ENCODE assay signal across 2 cellular contexts in genomic region chr16:15658149-15658548, GRCh38.
TF ChIP-seq lines count a peak whose summit lies in the region.

No MANE protein-coding gene starts in this region.

TF ChIP-seq in HepG2, 621 proteins besides CTCF, POLR2A, EP300 and RAD21:
- no peak for TF ChIP-seq KLF13 (CRISPR knock-in tag; IDR thresholded peaks at IDR 0.05)
- TF ChIP-seq SRY (CRISPR knock-in tag; IDR thresholded peaks at IDR 0.05), result 0 out of 2 replicates have a peak, but pooled peaks have one; percentile 22
- no peak for TF ChIP-seq ZKSCAN8 (CRISPR knock-in tag; IDR thresholded peaks at IDR 0.05; ENCODE audit: borderline replicate concordance)
- TF ChIP-seq IRX3 (CRISPR knock-in tag; IDR thresholded peaks at IDR 0.05; ENCODE audit: borderline replicate concordance, low read depth), result no peak
- TF ChIP-seq SP4 (CRISPR knock-in tag; IDR thresholded peaks at IDR 0.05), result peak; percentile 56; the same call in 1 of the 2 replicates

TF ChIP-seq in WTC11, 78 proteins besides CTCF, POLR2A, EP300 and RAD21:
- no peak for TF ChIP-seq TP53 (CRISPR knock-in tag; IDR thresholded peaks at IDR 0.05)
- no peak for TF ChIP-seq SMAD4 (CRISPR knock-in tag; IDR thresholded peaks at IDR 0.05)
- TF ChIP-seq ZNF425 (CRISPR knock-in tag; conservative IDR thresholded peaks at IDR 0.05), result no peak
- no peak for TF ChIP-seq ESRRA (CRISPR knock-in tag; IDR thresholded peaks at IDR 0.05; ENCODE audit: borderline replicate concordance)
- TF ChIP-seq CBFB (CRISPR knock-in tag; IDR thresholded peaks at IDR 0.05; ENCODE audit: low read depth), result no peak
- TF ChIP-seq ETV6 (CRISPR knock-in tag; IDR thresholded peaks at IDR 0.05), result no peak
- no peak for TF ChIP-seq AFF4 (CRISPR knock-in tag; IDR thresholded peaks at IDR 0.05; ENCODE audit: borderline replicate concordance)
- TF ChIP-seq NR3C1 (CRISPR knock-in tag; conservative IDR thresholded peaks at IDR 0.05; ENCODE audit: low read depth), result no peak
